In the genomic region with DNA sequence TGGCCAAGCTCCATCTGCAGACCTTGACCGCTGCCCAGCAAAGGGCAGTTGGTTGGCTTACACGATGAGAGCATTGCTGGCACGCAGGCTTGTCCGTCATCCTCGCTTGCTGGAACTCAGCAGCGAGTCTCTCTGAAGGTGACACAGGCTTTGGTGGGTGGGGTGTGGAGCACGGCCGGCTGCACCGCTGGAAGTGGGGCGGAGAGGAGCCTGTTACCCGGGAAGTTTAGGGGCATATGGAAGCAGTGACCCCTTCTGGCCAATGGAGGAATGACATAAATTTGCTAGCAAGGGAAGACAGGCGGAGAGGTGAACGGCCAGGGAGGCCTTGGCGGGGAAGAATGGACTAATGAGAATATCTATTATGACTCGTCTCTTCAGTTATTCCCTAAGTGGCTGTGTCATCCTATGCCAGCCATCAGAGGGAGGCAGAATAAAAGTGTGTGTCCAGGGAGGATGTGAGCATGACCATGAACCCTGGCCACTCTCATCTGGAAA, we compare ENCODE assay signal across 8 cellular contexts.
DNase-seq lines count a peak whose midpoint lies in the region; ATAC-seq and TF ChIP-seq lines count a peak whose summit lies in the region.

No MANE protein-coding gene starts in this region.

- H3K9me3 Mint-ChIP-seq in osteocyte (ENCODE audit: unreplicated experiment) = peaks cover 4% of the 10 kb centered on the region

- POLR2A ChIA-PET in HCT116 (lab: Charles Lee) = no interaction called here

- DNase-seq in HCT116 (ENCODE audit: low read depth, low spot score) = peak; percentile 67
- DNase-seq in OCI-M1 (lab: John Stamatoyannopoulos, UW) = peak; percentile 58
- DNase-seq in activated T-helper 1 cell treated with Interleukin-2 at 50 U/mL for 16 hours (ENCODE audit: low read depth) = peak; percentile 33
- peak in 1 of 2 donors; percentile 2 for DNase-seq in foreskin fibroblast
- DNase-seq in osteocyte (ENCODE audit: extremely low spot score, unreplicated experiment) = peak; percentile 87
- no peak for DNase-seq in upper lobe of right lung
- DNase-seq in putamen (ENCODE audit: low spot score) = no peak

- H3K4me2 ChIP-seq in BLaER1 (peak overlapping the region; percentile 47; the same call in 1 of the 2 replicates), HCT116 (ENCODE audit: low read length) (peak overlapping the region; percentile 38)

- no peak overlapping the region for H3K4me3 Mint-ChIP-seq in osteocyte (ENCODE audit: unreplicated experiment)

- H4K20me1 ChIP-seq in BLaER1 (no peaks in the 10 kb centered on the region), HCT116 (ENCODE audit: insufficient read depth) (no peaks in the 10 kb centered on the region)

- H3K9ac ChIP-seq in BLaER1 (no peak overlapping the region), HCT116 (ENCODE audit: low read length) (no peak overlapping the region)

- ATAC-seq in HCT116 = peak; percentile 94
- ATAC-seq in upper lobe of right lung = peak; percentile 86

- RAD21 ChIA-PET in HCT116 (lab: Charles Lee; ENCODE audit: low non-redundant PET in 1 of 2, low total read pairs in 2 of 2, uncharacterized antibody in 2 of 2, unreplicated experiment in 2 of 2) = interaction anchor here in 1 of 2 experiments (1.0 to 1.8 kb wide), 2 partner anchors 280 to 340 kb away, joined by 3 to 6 read pairs; no protein-coding TSS in a partner anchor

- peaks cover 6% of the 10 kb centered on the region for H3K4me1 Mint-ChIP-seq in osteocyte (ENCODE audit: unreplicated experiment)

- no peaks in the 10 kb centered on the region for H3K36me3 Mint-ChIP-seq in osteocyte (ENCODE audit: unreplicated experiment)

- no TSS peak for BruUV-seq in HCT116 (replicated peaks; lab: Mats Ljungman, UMichigan)

- TF ChIP-seq RAD21 in HCT116 (IDR thresholded peaks at IDR 0.05; ENCODE audit: low read depth) = peak; percentile 90

- no peak overlapping the region for H3K27ac Mint-ChIP-seq in osteocyte (ENCODE audit: unreplicated experiment)

- H3K79me2 ChIP-seq in HCT116 (ENCODE audit: insufficient read depth, low read length) = no peaks in the 10 kb centered on the region

- H3K27me3 Mint-ChIP-seq in osteocyte (ENCODE audit: unreplicated experiment) = peaks cover 34% of the 10 kb centered on the region

- H3K9me2 ChIP-seq in HCT116 (ENCODE audit: insufficient read depth) = no peaks in the 10 kb centered on the region

- intact Hi-C loops in HCT116 (cut with micrococcal nuclease) = loop anchor here (1.0 to 10.0 kb wide), 5 partner anchors 53 to 453 kb away; no protein-coding TSS in a partner anchor
- intact Hi-C loops in upper lobe of right lung (cut with DNase I) = no loop called here

- H3K4me3 ChIP-seq in BLaER1 (no peak overlapping the region), HCT116 (replicated peaks in 1 of 2; ENCODE audit: low read depth in 1 of 2, low read length in 2 of 2) (no peak overlapping the region), foreskin fibroblast (ENCODE audit: low read depth in 1 of 2, low read length in 2 of 2) (no peak overlapping the region), upper lobe of right lung (no peak overlapping the region)

- peaks cover 19% of the 10 kb centered on the region for H3K4me1 ChIP-seq in BLaER1
- H3K4me1 ChIP-seq in HCT116 (ENCODE audit: control insufficient read depth in 1 of 2, insufficient read depth in 2 of 2, low read length in 2 of 2) = peaks cover 0 to 5% of the 10 kb centered on the region in 2 experiments; a peak in 1 of 4 replicates
- no peaks in the 10 kb centered on the region for H3K4me1 ChIP-seq in upper lobe of right lung

- H3K36me3 ChIP-seq in BLaER1 (no peaks in the 10 kb centered on the region), HCT116 (ENCODE audit: control insufficient read depth in 1 of 2, insufficient read depth in 2 of 2, low read length in 2 of 2) (no peaks in the 10 kb centered on the region), upper lobe of right lung (no peaks in the 10 kb centered on the region)

- H3K27ac ChIP-seq in BLaER1 (no peak overlapping the region), HCT116 (ENCODE audit: low read depth, low read length) (no peak overlapping the region), upper lobe of right lung (no peak overlapping the region)

- CTCF ChIA-PET in HCT116 (lab: Charles Lee) = interaction anchor here (0.6 to 1.7 kb wide), 8 partner anchors 10 to 289 kb away, joined by 3 to 20 read pairs (median 4); no protein-coding TSS in a partner anchor

- H3K9me3 ChIP-seq in BLaER1 (peaks cover 7% of the 10 kb centered on the region; the same call in 1 of the 2 replicates), HCT116 (ENCODE audit: control insufficient read depth in 1 of 2, insufficient read depth in 1 of 2, low read depth in 1 of 2, low read length in 2 of 2) (no peaks in the 10 kb centered on the region), upper lobe of right lung (no peaks in the 10 kb centered on the region)

- no peak for TF ChIP-seq POLR2A in HCT116 (IDR thresholded peaks at IDR 0.05; ENCODE audit: borderline replicate concordance, extremely low read depth, insufficient read depth, insufficient read length)

- H3K27me3 ChIP-seq in BLaER1 (no peaks in the 10 kb centered on the region), HCT116 (ENCODE audit: insufficient read depth, low read length) (peaks cover 55% of the 10 kb centered on the region), upper lobe of right lung (no peaks in the 10 kb centered on the region)

- peak overlapping the region; percentile 43 for H2AFZ ChIP-seq in HCT116 (ENCODE audit: low read depth, low read length, poor library complexity, severe bottlenecking)

- TF ChIP-seq CTCF in HCT116 (IDR thresholded peaks at IDR 0.05 in 2 of 3, conservative IDR thresholded peaks at IDR 0.05 in 1 of 3; ENCODE audit: borderline replicate concordance in 1 of 3, insufficient read depth in 1 of 3, low read depth in 2 of 3, low read length in 2 of 3) (peak; percentile 83 to 94 (median 90)), foreskin fibroblast (IDR thresholded peaks at IDR 0.05; ENCODE audit: low read depth, low read length) (peak; percentile 15), osteocyte (IDR thresholded peaks at IDR 0.05) (peak; percentile 89), upper lobe of right lung (IDR thresholded peaks at IDR 0.05) (peak; percentile 80)

TF ChIP-seq in HCT116, 20 proteins besides CTCF, POLR2A, EP300 and RAD21:
- TF ChIP-seq, protein P1, sequence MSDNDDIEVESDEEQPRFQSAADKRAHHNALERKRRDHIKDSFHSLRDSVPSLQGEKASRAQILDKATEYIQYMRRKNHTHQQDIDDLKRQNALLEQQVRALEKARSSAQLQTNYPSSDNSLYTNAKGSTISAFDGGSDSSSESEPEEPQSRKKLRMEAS (IDR thresholded peaks at IDR 0.05) = no peak
- peak; percentile 19 for TF ChIP-seq YY1 (IDR thresholded peaks at IDR 0.05; ENCODE audit: extremely low read depth, insufficient replicate concordance, low read depth, low read length)
- no peak for TF ChIP-seq SIN3A (IDR thresholded peaks at IDR 0.05; ENCODE audit: low read depth)

Comparison
In these comparisons a context has a peak if more than half of its experiments do, and no peak if none do; other contexts are left out.
1. DNase-seq: peak in HCT116 (single experiment), OCI-M1 (single experiment), activated T-helper 1 cell treated with Interleukin-2 at 50 U/mL for 16 hours (single experiment) and osteocyte (single experiment); none in upper lobe of right lung (single experiment) and putamen (single experiment).
2. CTCF ChIP-seq: peak in every context shown above with its lines; median percentile 90 in HCT116; 89 in osteocyte; 80 in upper lobe of right lung; 15 in foreskin fibroblast.